36 cellular contexts compared by ENCODE assay signal in the genomic region with DNA sequence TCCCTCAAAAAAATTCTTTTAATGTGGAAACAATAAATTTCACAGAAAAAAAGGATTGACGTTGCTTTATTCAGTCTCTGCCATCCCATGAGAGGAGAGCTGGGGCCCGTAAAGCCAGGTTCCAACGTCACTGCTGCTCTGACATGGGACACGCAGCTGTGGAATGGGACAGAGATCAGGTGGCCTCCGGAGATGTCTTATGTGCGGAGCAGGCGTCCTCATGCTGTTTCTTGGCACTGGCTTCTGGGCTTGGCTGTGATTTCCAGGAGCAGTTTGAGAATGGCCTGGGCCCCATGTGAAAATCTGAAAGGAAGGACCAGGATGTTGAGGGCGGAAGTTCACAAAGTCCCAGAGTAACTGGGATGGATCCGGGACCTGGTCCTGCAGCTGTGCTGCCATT. TPM values are rescaled to one million over a fixed set of nuclear protein-coding genes. Genes with fewer than 3 reads are reported as not detected.
DNase-seq lines count a peak whose midpoint lies in the region; ATAC-seq and TF ChIP-seq lines count a peak whose summit lies in the region.
"Had no signal": no experiment of that assay in that cellular context is flagged by ENCODE, and none has a peak within 500 bp of the region (broad histone marks: within the 10 kb centered on the region; RNA-seq: fewer than 3 reads in every experiment).

No MANE protein-coding gene starts in this region.

- ATAC-seq in Right ventricle myocardium inferior, result peak; percentile 56
- ATAC-seq in HG02981 (IDR thresholded peaks at IDR 0.05; ENCODE audit: unreplicated experiment), result no peak
- ATAC-seq: left colon, pancreas, right cardiac atrium had no signal

- intact Hi-C loops in Right ventricle myocardium inferior (cut with DNase I), result no loop called here
- intact Hi-C loops in cardiac septum (cut with DNase I), result no loop called here

- DNase-seq in Right ventricle myocardium inferior (ENCODE audit: missing footprints) (peak; percentile 82), cardiac septum (ENCODE audit: low spot score) (no peak), coronary artery (ENCODE audit: low spot score) (no peak), nephron progenitor cell (no peak), ACHN (no peak), NCI-H1105 (lab: John Stamatoyannopoulos, UW) (no peak), type B pancreatic cell (ENCODE audit: extremely low spot score, unreplicated experiment) (no peak)
- DNase-seq: 8988T; activated CD4-positive, alpha-beta T cell treated with anti-CD3 and anti-CD28 coated beads for 4 hours; activated CD8-positive, alpha-beta memory T cell treated with anti-CD3 and anti-CD28 coated beads for 24 hours; activated gamma-delta T cell treated with Interleukin-2 at 50 U/mL for 16 hours; activated naive CD8-positive, alpha-beta T cell treated with anti-CD3 and anti-CD28 coated beads, Interleukin-2, amount 10 ng/mL, durations not matched to agents 7 days and 5 days; aorta; DMS79 treated with DMSO at 0.1 percent for 48 hours; esophagus squamous epithelium; foreskin melanocyte; GF-D8; HCEC 1CT; hippocampal formation; left colon; NCI-H146; NCI-H2107; NCI-H748 treated with DMSO at 0.1 percent for 48 hours; pancreas; SJCRH30; stimulated activated CD4-positive, alpha-beta T cell treated with anti-CD3 and anti-CD28 coated beads, Interleukin-12 subunit alpha, Interleukin-12 subunit beta, amount 100 ng/mL, for 4 hours; stimulated activated CD4-positive, alpha-beta T cell treated with anti-CD3 and anti-CD28 coated beads, Interleukin-4, amount 100 ng/mL, for 1 hour; T1000; transverse colon had no signal

- in situ Hi-C loops in ACHN (cut with HindIII; ENCODE audit: low pct_ligation_motif_present, low pct_unique_long_range_greater_than_20kb, low sequenced_read_pairs), result no loop called here

- no peaks in the 10 kb centered on the region for H3K9me3 Mint-ChIP-seq in nephron progenitor cell
- no peaks in the 10 kb centered on the region for H3K9me3 Mint-ChIP-seq in type B pancreatic cell
- H3K9me3 Mint-ChIP-seq: activated naive CD8-positive, alpha-beta T cell treated with anti-CD3 and anti-CD28 coated beads, Interleukin-2, amount 10 ng/mL, durations not matched to agents 7 days and 5 days; memory B cell; neural progenitor cell had no signal

- H3K4me3 ChIP-seq in coronary artery, result no peak overlapping the region
- H3K4me3 ChIP-seq: cardiac muscle cell, esophagus squamous epithelium, neural progenitor cell, pancreas, Peyer's patch, SJCRH30, transverse colon had no signal

- TF ChIP-seq CTCF in coronary artery (IDR thresholded peaks at IDR 0.05), result no peak
- TF ChIP-seq CTCF in nephron progenitor cell (IDR thresholded peaks at IDR 0.05), result no peak
- TF ChIP-seq CTCF in type B pancreatic cell (conservative IDR thresholded peaks at IDR 0.05), result no peak

- peaks cover 36% of the 10 kb centered on the region for H3K4me1 Mint-ChIP-seq in nephron progenitor cell
- H3K4me1 Mint-ChIP-seq in type B pancreatic cell (ENCODE audit: unreplicated experiment), result peaks cover 11% of the 10 kb centered on the region
- H3K4me1 Mint-ChIP-seq: activated naive CD8-positive, alpha-beta T cell treated with anti-CD3 and anti-CD28 coated beads, Interleukin-2, amount 10 ng/mL, durations not matched to agents 7 days and 5 days had no signal

- H3K27me3 Mint-ChIP-seq in nephron progenitor cell (ENCODE audit: low read depth, poor library complexity) (no peaks in the 10 kb centered on the region), type B pancreatic cell (no peaks in the 10 kb centered on the region)
- H3K27me3 Mint-ChIP-seq: activated naive CD8-positive, alpha-beta T cell treated with anti-CD3 and anti-CD28 coated beads, Interleukin-2, amount 10 ng/mL, durations not matched to agents 7 days and 5 days; memory B cell had no signal

- H3K36me3 Mint-ChIP-seq in nephron progenitor cell (ENCODE audit: low read depth), result peaks cover 50% of the 10 kb centered on the region
- H3K36me3 Mint-ChIP-seq in type B pancreatic cell, result peaks cover 14% of the 10 kb centered on the region

- no peak overlapping the region for H3K4me3 Mint-ChIP-seq in nephron progenitor cell
- H3K4me3 Mint-ChIP-seq in type B pancreatic cell, result no peak overlapping the region
- H3K4me3 Mint-ChIP-seq: activated naive CD8-positive, alpha-beta T cell treated with anti-CD3 and anti-CD28 coated beads, Interleukin-2, amount 10 ng/mL, durations not matched to agents 7 days and 5 days; memory B cell; neural progenitor cell had no signal

- peak overlapping the region; percentile 9 to 33 for H3K27ac ChIP-seq in coronary artery
- H3K27ac ChIP-seq: cardiac muscle cell, esophagus squamous epithelium, neural progenitor cell, pancreas, Peyer's patch, SJCRH30, transverse colon, VCaP had no signal

- H3K27ac Mint-ChIP-seq in nephron progenitor cell (peak overlapping the region; percentile 64), type B pancreatic cell (no peak overlapping the region)
- H3K27ac Mint-ChIP-seq: activated naive CD8-positive, alpha-beta T cell treated with anti-CD3 and anti-CD28 coated beads, Interleukin-2, amount 10 ng/mL, durations not matched to agents 7 days and 5 days; memory B cell had no signal

RNA-seq across cellular contexts. Expression of a gene that starts 32.4 kb away (rescaled TPM):
- total RNA-seq in Right ventricle myocardium inferior (29.2 TPM), cardiac septum (42.0 TPM), type B pancreatic cell (ENCODE audit: low replicate concordance) (51.4 and 77.9 TPM in 2 replicates)
